Comparison of ENCODE assay signal across 8 cellular contexts in genomic region chr5:173887610-173888472, GRCh38. TPM values are rescaled to one million over a fixed set of nuclear protein-coding genes. Genes with fewer than 3 reads are reported as not detected.
DNase-seq lines count a peak whose midpoint lies in the region; ATAC-seq, FAIRE-seq and TF ChIP-seq lines count a peak whose summit lies in the region.

Gene CPEB4 (plus strand): TSS chr5:173888349. CDS start chr5:173889734, 1,385 bp downstream.

- peak; percentile 63 for FAIRE-seq in urothelium cell line (lab: Jason Lieb, UNC)

- H3K9me3 ChIP-seq in right atrium auricular region (no peaks in the 10 kb centered on the region), psoas muscle (no peaks in the 10 kb centered on the region)

- H3K27me3 ChIP-seq in right atrium auricular region (no peaks in the 10 kb centered on the region), psoas muscle (ENCODE audit: insufficient read depth in 3 of 3, low read length in 2 of 3) (no peaks in the 10 kb centered on the region)

- H3K4me1 ChIP-seq in right atrium auricular region (peaks cover 0 to 19% of the 10 kb centered on the region in 2 donors), psoas muscle (peaks cover 5% of the 10 kb centered on the region)

- DNase-seq in NCI-H187 treated with DMSO at 0.1 percent for 48 hours (lab: John Stamatoyannopoulos, UW): peak; percentile 94
- DNase-seq in anterior cingulate cortex (lab: John Stamatoyannopoulos, UW): peak; percentile 83 to 100 (median 99)
- DNase-seq in right atrium auricular region (ENCODE audit: low spot score): peak; percentile 100
- DNase-seq in psoas muscle: peak; percentile 98 to 99
- peak; percentile 98 for DNase-seq in urothelium cell line (ENCODE audit: low spot score)

- peak within 1 kb of the TSS; percentile 94 to 97 for H3K27ac ChIP-seq in right atrium auricular region
- H3K27ac ChIP-seq in psoas muscle: peak within 1 kb of the TSS; percentile 94

- H3K4me3 ChIP-seq in right atrium auricular region: peak within 1 kb of the TSS; percentile 88 to 93
- H3K4me3 ChIP-seq in psoas muscle: peak within 1 kb of the TSS; percentile 86

- TF ChIP-seq CTCF in right atrium auricular region (IDR thresholded peaks at IDR 0.05) (no peak), psoas muscle (IDR thresholded peaks at IDR 0.05) (no peak)

- ATAC-seq in GM18499 (IDR thresholded peaks at IDR 0.05; ENCODE audit: insufficient read depth, unreplicated experiment): peak; percentile 70
- ATAC-seq in HG02943 (IDR thresholded peaks at IDR 0.05; ENCODE audit: low read depth, unreplicated experiment): peak; percentile 86
- ATAC-seq in psoas muscle: peak; percentile 89 to 94 (median 93)

- WGBS in psoas muscle, 3 donors: 3 to 4% (median 3%) methylated on average over 53 to 55 of the region's 55 CpGs

- intact Hi-C loops in T-helper 2 cell treated with Interferon-gamma antibody and Interleukin-4, amounts not matched to agents 100 ng/mL and 5 ng/mL, for 36 hours (cut with micrococcal nuclease): loop anchor here (1.0 to 10.0 kb wide), 6 partner anchors 30 to 929 kb away; partner anchors contain the start of genes ATP6V0E1, BNIP1, BOD1 and CREBRF
- intact Hi-C loops in psoas muscle (cut with DNase I): loop anchor here (2.0 to 5.0 kb wide), 6 partner anchors 29 to 271 kb away; partner anchors contain the start of gene BOD1 (in 2 of the 2)

- H3K36me3 ChIP-seq in right atrium auricular region (peaks cover 4% of the 10 kb centered on the region), psoas muscle (ENCODE audit: insufficient read depth in 1 of 2, low read depth in 1 of 2) (no peaks in the 10 kb centered on the region)

RNA-seq across cellular contexts. Expression of gene CPEB4, which starts in this region (rescaled TPM):
- 13.5 and 14.7 TPM in 2 replicates for total RNA-seq in T-helper 2 cell treated with Interferon-gamma antibody and Interleukin-4, amounts not matched to agents 100 ng/mL and 5 ng/mL, for 36 hours
- total RNA-seq in right atrium auricular region (100 to 1,000 TPM in 1 of 2 donors, 10 to 100 TPM in 1; 79.5 to 127 TPM), psoas muscle (100 to 1,000 TPM in 3 of 4 donors, 10 to 100 TPM in 1; 95.0 to 262 (median 225) TPM)
- polyA plus RNA-seq in psoas muscle: 10 to 100 TPM; 30.4 to 86.4 (median 33.1) TPM

Comparison
In these comparisons a context has a peak if more than half of its experiments do, and no peak if none do; other contexts are left out.
1. Peak in every context shown above with its lines: DNase-seq, ATAC-seq, H3K4me3 ChIP-seq and H3K27ac ChIP-seq.